In the genomic region with DNA sequence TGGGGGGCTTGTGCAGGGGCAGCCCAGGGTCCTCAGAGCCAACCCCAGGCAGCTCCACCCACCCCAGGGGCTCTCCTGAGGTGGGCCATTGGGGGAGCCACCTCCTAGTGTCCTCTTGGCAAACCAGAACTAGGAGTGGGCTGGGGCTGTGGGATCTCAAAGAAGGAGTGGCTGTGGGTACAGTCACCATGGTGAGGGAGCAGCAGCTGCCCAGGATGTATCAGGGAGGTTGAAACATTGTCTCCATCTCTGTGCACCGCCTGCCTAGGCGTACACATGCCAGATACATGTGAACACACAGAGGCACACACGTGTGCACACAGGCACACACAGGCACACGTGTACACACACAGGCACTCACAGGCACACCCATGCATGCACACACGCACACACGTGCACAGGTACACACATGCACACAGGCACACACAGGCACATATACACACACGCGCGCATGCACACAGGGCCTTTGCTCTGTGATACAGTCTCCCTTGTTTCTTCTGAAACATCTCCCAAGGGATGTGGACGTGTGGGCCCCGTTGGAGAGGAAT, we compare ENCODE assay signal across 1 cellular context.
TF ChIP-seq lines count a peak whose summit lies in the region.

No MANE protein-coding gene starts in this region.

TF ChIP-seq in GM12878, 131 proteins besides CTCF, POLR2A, EP300 and RAD21:
- TF ChIP-seq BHLHE40 (IDR thresholded peaks at IDR 0.05; ENCODE audit: borderline replicate concordance in 1 of 2, low read depth in 2 of 2, low read length in 1 of 2) (no peak), SMARCA5 (IDR thresholded peaks at IDR 0.05) (no peak), RCOR1 (conservative IDR thresholded peaks at IDR 0.05; ENCODE audit: low read depth, low read length) (no peak), RBBP5 (conservative IDR thresholded peaks at IDR 0.05) (no peak), MTA2 (IDR thresholded peaks at IDR 0.05; ENCODE audit: low read depth) (no peak), RB1 (IDR thresholded peaks at IDR 0.05; ENCODE audit: borderline replicate concordance) (no peak), STAT1 (conservative IDR thresholded peaks at IDR 0.05) (no peak), IRF3 (IDR thresholded peaks at IDR 0.05) (no peak), IKZF1 (conservative IDR thresholded peaks at IDR 0.05) (no peak), LARP7 (IDR thresholded peaks at IDR 0.05) (no peak), RELB (IDR thresholded peaks at IDR 0.05; ENCODE audit: low read depth) (no peak), TCF3 (IDR thresholded peaks at IDR 0.05; ENCODE audit: borderline replicate concordance, insufficient read depth, low read depth, low read length) (no peak)
- TF ChIP-seq, protein P1, sequence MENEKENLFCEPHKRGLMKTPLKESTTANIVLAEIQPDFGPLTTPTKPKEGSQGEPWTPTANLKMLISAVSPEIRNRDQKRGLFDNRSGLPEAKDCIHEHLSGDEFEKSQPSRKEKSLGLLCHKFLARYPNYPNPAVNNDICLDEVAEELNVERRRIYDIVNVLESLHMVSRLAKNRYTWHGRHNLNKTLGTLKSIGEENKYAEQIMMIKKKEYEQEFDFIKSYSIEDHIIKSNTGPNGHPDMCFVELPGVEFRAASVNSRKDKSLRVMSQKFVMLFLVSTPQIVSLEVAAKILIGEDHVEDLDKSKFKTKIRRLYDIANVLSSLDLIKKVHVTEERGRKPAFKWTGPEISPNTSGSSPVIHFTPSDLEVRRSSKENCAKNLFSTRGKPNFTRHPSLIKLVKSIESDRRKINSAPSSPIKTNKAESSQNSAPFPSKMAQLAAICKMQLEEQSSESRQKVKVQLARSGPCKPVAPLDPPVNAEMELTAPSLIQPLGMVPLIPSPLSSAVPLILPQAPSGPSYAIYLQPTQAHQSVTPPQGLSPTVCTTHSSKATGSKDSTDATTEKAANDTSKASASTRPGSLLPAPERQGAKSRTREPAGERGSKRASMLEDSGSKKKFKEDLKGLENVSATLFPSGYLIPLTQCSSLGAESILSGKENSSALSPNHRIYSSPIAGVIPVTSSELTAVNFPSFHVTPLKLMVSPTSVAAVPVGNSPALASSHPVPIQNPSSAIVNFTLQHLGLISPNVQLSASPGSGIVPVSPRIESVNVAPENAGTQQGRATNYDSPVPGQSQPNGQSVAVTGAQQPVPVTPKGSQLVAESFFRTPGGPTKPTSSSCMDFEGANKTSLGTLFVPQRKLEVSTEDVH (IDR thresholded peaks at IDR 0.05; ENCODE audit: low read depth, partially characterized antibody): no peak
